In genomic region chr15:51842852-51843737, GRCh38 we compare ENCODE assay signal across 9 cellular contexts. TPM values are rescaled to one million over a fixed set of nuclear protein-coding genes. Genes with fewer than 3 reads are reported as not detected.
A peak's percentile ranks its signal among the peaks of the same experiment; 100 is the strongest.
DNase-seq lines count a peak whose midpoint lies in the region; ATAC-seq and TF ChIP-seq lines count a peak whose summit lies in the region.
"Had no signal": no experiment of that assay in that cellular context is flagged by ENCODE, and none has a peak within 500 bp of the region (broad histone marks: within the 10 kb centered on the region; RNA-seq: fewer than 3 reads in every experiment).

No MANE protein-coding gene starts in this region.

- TF ChIP-seq CTCF in OCI-LY3 (IDR thresholded peaks at IDR 0.05; ENCODE audit: low read depth, low read length) (no peak), fibroblast of villous mesenchyme (IDR thresholded peaks at IDR 0.05; ENCODE audit: insufficient read depth, low read depth, low read length) (no peak), transverse colon (IDR thresholded peaks at IDR 0.05) (no peak), GM13976 (IDR thresholded peaks at IDR 0.05; ENCODE audit: borderline replicate concordance, control extremely low read depth, extremely low read depth, insufficient read depth, missing control alignments) (no peak), WERI-Rb-1 (IDR thresholded peaks at IDR 0.05; ENCODE audit: low read depth, low read length) (no peak)

- H3K4me1 ChIP-seq in OCI-LY3 (ENCODE audit: low read length) (peaks cover 36% of the 10 kb centered on the region), transverse colon (peaks cover 17 to 79% (median 43%) of the 10 kb centered on the region in 4 donors)

- ATAC-seq in HG03025 (IDR thresholded peaks at IDR 0.05; ENCODE audit: low FRiP score, unreplicated experiment), result no peak

- no peaks in the 10 kb centered on the region for H3K27me3 Mint-ChIP-seq in activated naive CD4-positive, alpha-beta T cell treated with anti-CD3 and anti-CD28 coated beads, Interleukin-2, amount 50 U/mL, for 24 hours
- H3K27me3 Mint-ChIP-seq in activated naive CD4-positive, alpha-beta T cell treated with anti-CD3 and anti-CD28 coated beads, Interleukin-2, amount 10 ng/mL, durations not matched to agents 7 days and 5 days, result no peaks in the 10 kb centered on the region

- no peak for TF ChIP-seq EP300 in transverse colon (IDR thresholded peaks at IDR 0.05; ENCODE audit: low read depth)

- H3K4me2 ChIP-seq in OCI-LY3 (ENCODE audit: low read length), result peak overlapping the region; percentile 18; the same call in 1 of the 2 replicates

- no peak overlapping the region for H3K4me3 Mint-ChIP-seq in activated naive CD4-positive, alpha-beta T cell treated with anti-CD3 and anti-CD28 coated beads, Interleukin-2, amount 50 U/mL, for 24 hours
- H3K4me3 Mint-ChIP-seq in activated naive CD4-positive, alpha-beta T cell treated with anti-CD3 and anti-CD28 coated beads, Interleukin-2, amount 10 ng/mL, durations not matched to agents 7 days and 5 days, result no peak overlapping the region

- intact Hi-C loops in transverse colon (cut with DNase I; ENCODE audit: low total_unique reads), result no loop called here

- peaks cover 3% of the 10 kb centered on the region for H3K36me3 Mint-ChIP-seq in activated naive CD4-positive, alpha-beta T cell treated with anti-CD3 and anti-CD28 coated beads, Interleukin-2, amount 50 U/mL, for 24 hours
- peaks cover 7% of the 10 kb centered on the region for H3K36me3 Mint-ChIP-seq in activated naive CD4-positive, alpha-beta T cell treated with anti-CD3 and anti-CD28 coated beads, Interleukin-2, amount 10 ng/mL, durations not matched to agents 7 days and 5 days

- H2AFZ ChIP-seq in OCI-LY3 (ENCODE audit: low read depth, low read length), result no peak overlapping the region

- TF ChIP-seq POLR2A in transverse colon (IDR thresholded peaks at IDR 0.05), result no peak

- WGBS in transverse colon (ENCODE audit: low coverage in 1 of 2), 2 donors, result 51 to 55% methylated on average over 5 to 6 of the region's 6 CpGs

- H3K4me3 ChIP-seq in OCI-LY3 (ENCODE audit: low read length), result no peak overlapping the region
- no peak overlapping the region for H3K4me3 ChIP-seq in fibroblast of villous mesenchyme (ENCODE audit: low read depth, low read length)
- no peak overlapping the region for H3K4me3 ChIP-seq in transverse colon
- H3K4me3 ChIP-seq in WERI-Rb-1 (ENCODE audit: low read depth, low read length), result no peak overlapping the region

- H3K27ac ChIP-seq in OCI-LY3 (ENCODE audit: low read length) (no peak overlapping the region), transverse colon (peak overlapping the region; percentile 14 to 50 (median 45)), WERI-Rb-1 (no peak overlapping the region)

- no peaks in the 10 kb centered on the region for H3K9me3 Mint-ChIP-seq in activated naive CD4-positive, alpha-beta T cell treated with anti-CD3 and anti-CD28 coated beads, Interleukin-2, amount 50 U/mL, for 24 hours
- no peaks in the 10 kb centered on the region for H3K9me3 Mint-ChIP-seq in activated naive CD4-positive, alpha-beta T cell treated with anti-CD3 and anti-CD28 coated beads, Interleukin-2, amount 10 ng/mL, durations not matched to agents 7 days and 5 days

- peaks cover 95% of the 10 kb centered on the region for H3K79me2 ChIP-seq in OCI-LY3 (ENCODE audit: low read length)

- peaks cover 84% of the 10 kb centered on the region for H4K20me1 ChIP-seq in OCI-LY3 (ENCODE audit: insufficient read depth, low read length)

- peak overlapping the region; percentile 80 for H3K27ac Mint-ChIP-seq in activated naive CD4-positive, alpha-beta T cell treated with anti-CD3 and anti-CD28 coated beads, Interleukin-2, amount 50 U/mL, for 24 hours
- no peak overlapping the region for H3K27ac Mint-ChIP-seq in activated naive CD4-positive, alpha-beta T cell treated with anti-CD3 and anti-CD28 coated beads, Interleukin-2, amount 10 ng/mL, durations not matched to agents 7 days and 5 days

- no peaks in the 10 kb centered on the region for H3K36me3 ChIP-seq in OCI-LY3 (replicated peaks; ENCODE audit: low read depth, low read length)
- H3K36me3 ChIP-seq in transverse colon, result no peaks in the 10 kb centered on the region
- H3K36me3 ChIP-seq in WERI-Rb-1, result no peaks in the 10 kb centered on the region

- H3K9me3 ChIP-seq in OCI-LY3 (ENCODE audit: insufficient read depth, low read length) (no peaks in the 10 kb centered on the region), transverse colon (no peaks in the 10 kb centered on the region), WERI-Rb-1 (ENCODE audit: severe bottlenecking) (no peaks in the 10 kb centered on the region)

- H3K4me1 Mint-ChIP-seq in activated naive CD4-positive, alpha-beta T cell treated with anti-CD3 and anti-CD28 coated beads, Interleukin-2, amount 50 U/mL, for 24 hours, result peaks cover 89% of the 10 kb centered on the region
- H3K4me1 Mint-ChIP-seq in activated naive CD4-positive, alpha-beta T cell treated with anti-CD3 and anti-CD28 coated beads, Interleukin-2, amount 10 ng/mL, durations not matched to agents 7 days and 5 days, result peaks cover 60% of the 10 kb centered on the region

- no peak for DNase-seq in activated naive CD4-positive, alpha-beta T cell treated with anti-CD3 and anti-CD28 coated beads, Interleukin-2, amount 10 ng/mL, durations not matched to agents 7 days and 5 days
- peak; percentile 39 for DNase-seq in fibroblast of villous mesenchyme (ENCODE audit: low read depth)
- no peak for DNase-seq in transverse colon
- no peak for DNase-seq in GM13976 (ENCODE audit: low spot score)
- DNase-seq in WERI-Rb-1, result no peak
- DNase-seq: NCI-H187 treated with DMSO at 0.1 percent for 48 hours had no signal

- CTCF ChIA-PET in activated naive CD4-positive, alpha-beta T cell treated with anti-CD3 and anti-CD28 coated beads, Interleukin-2, amount 10 ng/mL, durations not matched to agents 7 days and 5 days (lab: Charles Lee), result interaction anchor here (0.7 to 1.1 kb wide), 3 partner anchors 16 to 231 kb away, joined by 3 read pairs; no protein-coding TSS in a partner anchor

- no peak overlapping the region for H3K9ac ChIP-seq in OCI-LY3 (ENCODE audit: low read length)

- H3K27me3 ChIP-seq in OCI-LY3 (ENCODE audit: low read depth, low read length), result no peaks in the 10 kb centered on the region
- no peaks in the 10 kb centered on the region for H3K27me3 ChIP-seq in transverse colon
- H3K27me3 ChIP-seq in WERI-Rb-1 (ENCODE audit: insufficient read depth, low read depth, severe bottlenecking), result no peaks in the 10 kb centered on the region

- in situ Hi-C loops in transverse colon (cut with MboI; ENCODE audit: low pct_ligation_motif_present in 1 of 4, low pct_unique_long_range_greater_than_20kb in 1 of 4, low sequenced_read_pairs in 3 of 4) (no loop called here), GM13976 (cut with MboI; ENCODE audit: low sequenced_read_pairs, unreplicated experiment) (no loop called here)

RNA-seq across cellular contexts. Expression of gene TMOD3, which starts 13.6 kb away (rescaled TPM):
- total RNA-seq in fibroblast of villous mesenchyme (56.0 and 100 TPM in 2 replicates), transverse colon (10 to 100 TPM; 18.7 to 65.8 (median 45.3) TPM)

Comparison
In these comparisons a context has a peak if more than half of its experiments do, and no peak if none do; other contexts are left out.
1. H3K27ac ChIP-seq: peak in transverse colon (4 of 4); none in OCI-LY3 (single experiment) and WERI-Rb-1 (single experiment).